Comparison of ENCODE assay signal across 15 cellular contexts in the genomic region with DNA sequence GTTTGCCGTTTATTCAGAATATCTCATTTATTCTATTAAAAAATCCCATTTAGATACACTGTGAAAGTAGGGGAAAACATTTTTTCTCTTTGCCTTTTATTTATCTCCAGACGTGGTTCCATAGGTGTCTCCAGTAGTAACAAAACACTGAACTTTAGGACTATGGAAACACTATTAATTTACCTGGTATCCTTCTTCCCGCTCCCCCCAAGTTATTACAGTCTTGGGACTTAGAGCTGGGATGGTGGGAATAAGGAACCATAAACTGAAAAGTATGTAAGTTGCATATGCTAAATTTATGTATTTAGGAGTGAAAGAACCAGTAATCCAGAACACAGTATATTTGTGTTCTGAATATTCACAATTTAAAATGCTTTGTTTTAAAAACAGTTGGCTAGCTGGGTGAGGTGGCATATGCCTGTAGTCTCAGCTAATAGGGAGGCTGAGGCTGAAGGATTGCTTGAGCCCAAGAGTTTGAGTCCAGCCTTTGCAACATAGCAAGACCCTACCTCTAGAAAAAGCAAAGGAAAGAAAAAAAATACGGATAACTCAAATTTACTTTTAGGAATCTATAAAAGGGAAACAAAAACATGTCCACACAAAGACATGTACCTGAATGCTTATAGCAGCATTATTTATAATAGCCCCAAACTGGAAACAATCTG. TPM values are rescaled to one million over a fixed set of nuclear protein-coding genes. Genes with fewer than 3 reads are reported as not detected.
DNase-seq lines count a peak whose midpoint lies in the region; ATAC-seq, FAIRE-seq and TF ChIP-seq lines count a peak whose summit lies in the region.
"Had no signal": no experiment of that assay in that cellular context is flagged by ENCODE, and none has a peak within 500 bp of the region (broad histone marks: within the 10 kb centered on the region; RNA-seq: fewer than 3 reads in every experiment).

No MANE protein-coding gene starts in this region.

- no peak for TF ChIP-seq RAD21 in A549 (conservative IDR thresholded peaks at IDR 0.05 in 1 of 2, IDR thresholded peaks at IDR 0.05 in 1 of 2)

- H3K4me2 ChIP-seq in A549, result peak overlapping the region; percentile 87

- H3K27ac Mint-ChIP-seq in naive thymus-derived CD8-positive, alpha-beta T cell, result peak overlapping the region in 4 of 10 donors; percentile 25 to 78 (median 60)
- no peak overlapping the region for H3K27ac Mint-ChIP-seq in T-cell
- H3K27ac Mint-ChIP-seq: CD14-positive monocyte; dendritic cell treated with granulocyte-macrophage colony-stimulating factor and Interleukin-4, amounts not matched to agents 40 ng/mL and 50 ng/mL, for 4 days; natural killer cell had no signal

- ATAC-seq in A549, result no peak
- ATAC-seq in naive thymus-derived CD8-positive, alpha-beta T cell, result no peak
- ATAC-seq in GM18505 (IDR thresholded peaks at IDR 0.05; ENCODE audit: unreplicated experiment), result no peak
- ATAC-seq in T-cell (replicated peaks in 1 of 4), result no peak
- ATAC-seq: activated T-cell treated with anti-CD3 and anti-CD28 coated beads, Interleukin-2, amount 50 U/mL, for 4 hours; natural killer cell had no signal

- TF ChIP-seq CTCF in A549 (IDR thresholded peaks at IDR 0.05), result no peak
- no peak for TF ChIP-seq CTCF in breast epithelium (IDR thresholded peaks at IDR 0.05)
- no peak for TF ChIP-seq CTCF in GM20000 (IDR thresholded peaks at IDR 0.05; ENCODE audit: extremely low read depth, missing control alignments)

- H3K4me3 Mint-ChIP-seq in naive thymus-derived CD8-positive, alpha-beta T cell, result peak overlapping the region in 8 of 10 donors; percentile 28 to 78 (median 46)
- H3K4me3 Mint-ChIP-seq in T-cell, result peak overlapping the region in 1 of 3 donors; percentile 20
- H3K4me3 Mint-ChIP-seq: activated T-cell treated with anti-CD3 and anti-CD28 coated beads, Interleukin-2, amount 50 U/mL, for 4 hours; CD14-positive monocyte; dendritic cell treated with granulocyte-macrophage colony-stimulating factor and Interleukin-4, amounts not matched to agents 40 ng/mL and 50 ng/mL, for 4 days had no signal

- DNase-seq in A549 (ENCODE audit: low read depth in 1 of 2, low spot score in 1 of 2) (no peak), HAP-1 (ENCODE audit: low spot score in 2 of 2) (no peak), breast epithelium (ENCODE audit: low spot score in 2 of 2) (no peak), GM20000 (ENCODE audit: low spot score) (no peak), T-cell (no peak)
- DNase-seq in naive thymus-derived CD8-positive, alpha-beta T cell, result no peak
- no peak for DNase-seq in stimulated activated CD4-positive, alpha-beta T cell treated with anti-CD3 and anti-CD28 coated beads, Interleukin-12 subunit alpha, Interleukin-12 subunit beta, amount 100 ng/mL, for 4 hours
- DNase-seq: activated T-cell treated with anti-CD3 and anti-CD28 coated beads, Interleukin-2, amount 50 U/mL, for 4 hours; hippocampal formation; natural killer cell; NCI-H1105; trophoblast cell had no signal

- H3K4me3 ChIP-seq in A549 (peak overlapping the region; percentile 58), HAP-1 (0 out of 2 replicates have a peak overlapping the region, but pooled peaks have one; percentile 0), breast epithelium (peak overlapping the region in 2 of 3 donors; percentile 51 to 63)

- peaks cover 0 to 2% (median under 1%) of the 10 kb centered on the region in 3 donors for H3K36me3 Mint-ChIP-seq in naive thymus-derived CD8-positive, alpha-beta T cell
- H3K36me3 Mint-ChIP-seq in T-cell, result peaks cover under 1% of the 10 kb centered on the region
- H3K36me3 Mint-ChIP-seq: natural killer cell had no signal

- POLR2A ChIA-PET in A549 (lab: Yijun Ruan, JAX), result interaction anchor here (6.8 kb wide), 1 partner anchor 30 kb away, joined by 94 read pairs; a partner anchor contains a TSS
- POLR2A ChIA-PET in naive thymus-derived CD8-positive, alpha-beta T cell (lab: Charles Lee), result no interaction called here
- POLR2A ChIA-PET in T-cell (lab: Charles Lee), result interaction anchor here in 1 of 2 donors (0.9 to 4.7 kb wide), 2 partner anchors 29 to 30 kb away, joined by 4 to 183 read pairs; a partner anchor contains a TSS

- H3K27ac ChIP-seq in A549 (peak overlapping the region; percentile 26 to 71; a peak in 5 of 6 replicates), breast epithelium (no peak overlapping the region)

- no peaks in the 10 kb centered on the region for H3K36me3 ChIP-seq in HAP-1 (replicated peaks)
- no peaks in the 10 kb centered on the region for H3K36me3 ChIP-seq in breast epithelium

- peaks cover 12 to 56% (median 45%) of the 10 kb centered on the region in 4 donors for H3K4me1 Mint-ChIP-seq in naive thymus-derived CD8-positive, alpha-beta T cell
- peaks cover 46 to 60% (median 55%) of the 10 kb centered on the region in 3 donors for H3K4me1 Mint-ChIP-seq in T-cell

- H3K4me1 ChIP-seq in A549, result peaks cover 24% of the 10 kb centered on the region; the same call in 2 of the 3 replicates
- H3K4me1 ChIP-seq in HAP-1, result peaks cover 19% of the 10 kb centered on the region
- H3K4me1 ChIP-seq in breast epithelium, result no peaks in the 10 kb centered on the region

- H3K9me3 Mint-ChIP-seq in naive thymus-derived CD8-positive, alpha-beta T cell, result no peaks in the 10 kb centered on the region
- no peaks in the 10 kb centered on the region for H3K9me3 Mint-ChIP-seq in T-cell
- H3K9me3 Mint-ChIP-seq: activated T-cell treated with anti-CD3 and anti-CD28 coated beads, Interleukin-2, amount 50 U/mL, for 4 hours; CD14-positive monocyte; dendritic cell treated with granulocyte-macrophage colony-stimulating factor and Interleukin-4, amounts not matched to agents 40 ng/mL and 50 ng/mL, for 4 days; natural killer cell had no signal

- 27% methylated on average over 4 of the region's 4 CpGs for WGBS in A549 (ENCODE audit: missing lambda C conversion rate)

- CTCF ChIA-PET in A549 (lab: Yijun Ruan, JAX) (interaction anchor here (1.1 to 1.3 kb wide), 2 partner anchors 10 to 107 kb away, joined by 3 to 7 read pairs; no protein-coding TSS in a partner anchor), T-cell (lab: Charles Lee) (interaction anchor here in 1 of 2 donors (0.6 kb wide), 1 partner anchor 228 kb away, joined by 7 read pairs; a partner anchor contains a TSS)

- intact Hi-C loops in breast epithelium (cut with DNase I; ENCODE audit: low total_unique reads), result no loop called here

- TF ChIP-seq EP300 in A549 (IDR thresholded peaks at IDR 0.05), result no peak

- TF ChIP-seq POLR2A in A549 (IDR thresholded peaks at IDR 0.05; ENCODE audit: low read length) (no peak), breast epithelium (IDR thresholded peaks at IDR 0.05) (no peak), GM18505 (IDR thresholded peaks at IDR 0.05; ENCODE audit: borderline replicate concordance, extremely low read depth, insufficient read depth, insufficient read length) (no peak)

- FAIRE-seq in A549 (lab: Jason Lieb, UNC), result no peak

- in situ Hi-C loops in HAP-1 (cut with MboI; ENCODE audit: low sequenced_read_pairs), result no loop called here

- H3K9me3 ChIP-seq in A549 (no peaks in the 10 kb centered on the region), HAP-1 (no peaks in the 10 kb centered on the region), breast epithelium (no peaks in the 10 kb centered on the region)

- H3K27me3 ChIP-seq in HAP-1 (ENCODE audit: low read depth) (no peaks in the 10 kb centered on the region), breast epithelium (no peaks in the 10 kb centered on the region)

- peaks cover 0 to 2% (median 0%) of the 10 kb centered on the region in 5 donors for H3K27me3 Mint-ChIP-seq in naive thymus-derived CD8-positive, alpha-beta T cell
- H3K27me3 Mint-ChIP-seq in T-cell, result no peaks in the 10 kb centered on the region
- H3K27me3 Mint-ChIP-seq: dendritic cell treated with granulocyte-macrophage colony-stimulating factor and Interleukin-4, amounts not matched to agents 40 ng/mL and 50 ng/mL, for 4 days had no signal

TF ChIP-seq in A549, 52 proteins besides CTCF, POLR2A, EP300 and RAD21 (continues in another document):
- no peak for TF ChIP-seq NR3C1 (IDR thresholded peaks at IDR 0.05)

RNA-seq across cellular contexts. Expression of a gene that starts 3.1 kb away (rescaled TPM):
- polyA plus RNA-seq in A549 (2011; rRNA removed) (18.5 and 30.0 TPM in 2 replicates), A549 (2017; fragmentation: RNase III; extraction: RNeasy Plus Mini Kit Qiagen cat#74134 plus additional on column Dnase treatment) (48.8 to 62.6 TPM (median 49.0 TPM) in 3 replicates)
- 6.6 and 6.9 TPM in 2 replicates for polyA plus RNA-seq in A549 (2012; cell fraction: cytosol; rRNA removed)
- polyA plus RNA-seq in A549 (2012; cell fraction: nucleus; rRNA removed), result 3.0 and 4.9 TPM in 2 replicates
- polyA minus RNA-seq in A549 (2011; rRNA and poly(A)+ RNA removed), result 6.4 and 15.0 TPM in 2 replicates
- total RNA-seq in breast epithelium (10 to 100 TPM; 25.3 to 39.5 (median 31.5) TPM), T-cell (10 to 100 TPM in 4 of 5 donors, 1 to 10 TPM in 1; 10.0 to 19.6 (median 12.2) TPM)
- 10 to 100 TPM; 16.9 to 23.0 TPM for total RNA-seq in naive thymus-derived CD8-positive, alpha-beta T cell
- polyA plus RNA-seq in naive thymus-derived CD8-positive, alpha-beta T cell, result 1 to 10 TPM; 3.7 to 6.3 (median 5.8) TPM

RNA-seq across cellular contexts. Expression of a gene that starts 28.9 kb away (rescaled TPM):
- 126 and 183 TPM in 2 replicates for polyA plus RNA-seq in A549 (2011; rRNA removed)
- polyA plus RNA-seq in A549 (2012; cell fraction: cytosol; rRNA removed), result 54.5 and 73.6 TPM in 2 replicates
- polyA plus RNA-seq in A549 (2012; cell fraction: nucleus; rRNA removed), result 92.2 and 112 TPM in 2 replicates
- 126 to 131 TPM (median 128 TPM) in 3 replicates for polyA plus RNA-seq in A549 (2017; fragmentation: RNase III; extraction: RNeasy Plus Mini Kit Qiagen cat#74134 plus additional on column Dnase treatment)
- 127 and 185 TPM in 2 replicates for polyA minus RNA-seq in A549 (2011; rRNA and poly(A)+ RNA removed)
- 100 to 1,000 TPM in 2 of 3 donors, 10 to 100 TPM in 1; 96.0 to 186 (median 156) TPM for total RNA-seq in breast epithelium
- 100 to 1,000 TPM; 241 to 249 TPM for total RNA-seq in naive thymus-derived CD8-positive, alpha-beta T cell
- 10 to 100 TPM; 47.8 to 54.5 (median 49.0) TPM for polyA plus RNA-seq in naive thymus-derived CD8-positive, alpha-beta T cell
- 100 to 1,000 TPM; 180 to 224 (median 194) TPM for total RNA-seq in T-cell

RNA-seq across cellular contexts. Expression of a gene that starts 38.0 kb away (rescaled TPM):
- polyA plus RNA-seq in A549 (2011; rRNA removed) (not detected in 2 replicates), A549 (2017; fragmentation: RNase III; extraction: RNeasy Plus Mini Kit Qiagen cat#74134 plus additional on column Dnase treatment) (0.04 to 0.07 TPM (median 0.06 TPM) in 3 replicates)
- polyA plus RNA-seq in A549 (2012; cell fraction: cytosol; rRNA removed), result not detected in 2 replicates
- polyA plus RNA-seq in A549 (2012; cell fraction: nucleus; rRNA removed), result not detected in 2 replicates
- not detected in 2 replicates for polyA minus RNA-seq in A549 (2011; rRNA and poly(A)+ RNA removed)
- total RNA-seq in breast epithelium (1 to 10 TPM; 2.6 to 3.6 (median 2.6) TPM), T-cell (under 1 TPM; 0.09 to 0.19 (median 0.16) TPM)
- total RNA-seq in naive thymus-derived CD8-positive, alpha-beta T cell, result under 1 TPM; 0.26 to 0.52 TPM
- polyA plus RNA-seq in naive thymus-derived CD8-positive, alpha-beta T cell, result under 1 TPM; 0.05 to 0.39 (median 0.18) TPM
- total RNA-seq: natural killer cell had no signal
- polyA plus RNA-seq: CD14-positive monocyte had no signal

Comparison
In these comparisons a context has a peak if more than half of its experiments do, and no peak if none do; other contexts are left out.
1. H3K27ac ChIP-seq: peak in A549 (2 of 2); none in breast epithelium (0 of 2).
2. H3K4me3 ChIP-seq: peak in every context shown above with its lines; median percentile 58 in A549; 57 in breast epithelium; 0 in HAP-1.